ENCODE assay signal across 17 cellular contexts in the genomic region with DNA sequence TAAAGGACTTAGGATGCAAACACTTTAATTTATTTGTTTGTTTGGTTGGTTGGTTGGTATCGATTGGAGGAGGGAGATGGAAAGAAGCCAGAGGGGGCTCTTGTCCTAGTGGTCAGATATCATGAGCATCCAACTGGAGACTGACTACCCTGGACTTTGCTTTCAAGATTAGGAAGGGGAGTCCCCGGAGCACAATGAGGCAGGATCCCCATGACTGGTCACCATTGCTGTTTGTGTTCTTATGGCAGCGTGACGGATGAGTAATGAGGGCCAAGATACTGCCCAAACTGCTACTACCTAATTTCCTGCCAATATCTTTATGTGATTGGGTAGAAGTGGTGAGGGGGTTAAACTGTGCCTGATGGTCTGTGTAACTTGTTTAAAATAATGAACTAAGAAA.
"Had no signal": no experiment of that assay in that cellular context is flagged by ENCODE, and none has a peak within 500 bp of the region (broad histone marks: within the 10 kb centered on the region; RNA-seq: fewer than 3 reads in every experiment).

No MANE protein-coding gene starts in this region.

- H3K4me1 Mint-ChIP-seq: memory B cell, naive B cell had no signal

- H3K27ac Mint-ChIP-seq: dendritic cell treated with granulocyte-macrophage colony-stimulating factor and Interleukin-4, amounts not matched to agents 40 ng/mL and 50 ng/mL, for 4 days; memory B cell; naive B cell; nephron progenitor cell had no signal

- DNase-seq: cerebellar nuclear complex; foreskin melanocyte; heart left ventricle; hippocampal formation; left lung; lower lobe of right lung; midbrain; naive B cell; nephron progenitor cell; retina; stimulated activated naive CD4-positive, alpha-beta T cell; trophoblast cell had no signal

- ATAC-seq: left lung, lower lobe of right lung, sciatic nerve had no signal

- H3K36me3 Mint-ChIP-seq: memory B cell, naive B cell had no signal

- H3K9me3 Mint-ChIP-seq: dendritic cell treated with granulocyte-macrophage colony-stimulating factor and Interleukin-4, amounts not matched to agents 40 ng/mL and 50 ng/mL, for 4 days; nephron progenitor cell had no signal

- H3K4me3 Mint-ChIP-seq: dendritic cell treated with granulocyte-macrophage colony-stimulating factor and Interleukin-4, amounts not matched to agents 40 ng/mL and 50 ng/mL, for 4 days; memory B cell; naive B cell; nephron progenitor cell had no signal

- FAIRE-seq: colon, islet of Langerhans had no signal
